In genomic region chr1:45299981-45300668, GRCh38 we compare ENCODE assay signal across 8 cellular contexts. TPM values are rescaled to one million over a fixed set of nuclear protein-coding genes. Genes with fewer than 3 reads are reported as not detected.
DNase-seq lines count a peak whose midpoint lies in the region; ATAC-seq and TF ChIP-seq lines count a peak whose summit lies in the region.

No MANE protein-coding gene starts in this region.

- no peaks in the 10 kb centered on the region for H3K9me2 ChIP-seq in DOHH2 (replicated peaks; ENCODE audit: control insufficient read depth, low read length)

- 0 to 4% methylated on average over 3 to 4 of the region's 4 CpGs for WGBS in gastroesophageal sphincter (ENCODE audit: low coverage in 1 of 2), 2 donors

- H3K36me3 ChIP-seq in DOHH2 (ENCODE audit: control insufficient read depth, low read length) (no peaks in the 10 kb centered on the region), gastroesophageal sphincter (no peaks in the 10 kb centered on the region)

- no peak overlapping the region for H3K4me2 ChIP-seq in DOHH2 (ENCODE audit: low read length)

- H3K9me3 ChIP-seq in DOHH2 (ENCODE audit: control insufficient read depth, insufficient read depth, low read length) (no peaks in the 10 kb centered on the region), gastroesophageal sphincter (no peaks in the 10 kb centered on the region)

- H3K27me3 ChIP-seq in DOHH2 (ENCODE audit: control insufficient read depth, low read length) (no peaks in the 10 kb centered on the region), gastroesophageal sphincter (no peaks in the 10 kb centered on the region)

- TF ChIP-seq POLR2A in gastroesophageal sphincter (IDR thresholded peaks at IDR 0.05), result no peak

- DNase-seq in OCI-M1 (lab: John Stamatoyannopoulos, UW), result peak; percentile 84
- DNase-seq in activated gamma-delta T cell treated with anti-CD3 and anti-CD28 coated beads, Interleukin-2, amount 50 U/mL, for 16 hours (ENCODE audit: low read depth), result peak; percentile 25
- DNase-seq in posterior cingulate gyrus, result peak in 6 of 10 donors; percentile 21 to 89 (median 30)
- no peak for DNase-seq in left lobe of liver (ENCODE audit: low spot score)

- no peaks in the 10 kb centered on the region for H4K20me1 ChIP-seq in DOHH2 (ENCODE audit: control insufficient read depth, insufficient read depth, low read depth, low read length)

- no peak for TF ChIP-seq EP300 in gastroesophageal sphincter (IDR thresholded peaks at IDR 0.05)

- H3K4me1 ChIP-seq in DOHH2 (ENCODE audit: control insufficient read depth, low read length) (peaks cover 15% of the 10 kb centered on the region), gastroesophageal sphincter (peaks cover 0 to 25% (median 6%) of the 10 kb centered on the region in 3 donors)

- TF ChIP-seq CTCF in DOHH2 (IDR thresholded peaks at IDR 0.05; ENCODE audit: low read depth, low read length, poor library complexity, severe bottlenecking), result peak; percentile 68
- TF ChIP-seq CTCF in LNCAP (IDR thresholded peaks at IDR 0.05), result peak; percentile 86
- TF ChIP-seq CTCF in gastroesophageal sphincter (IDR thresholded peaks at IDR 0.05), result peak; percentile 59 to 81 (median 76)

- H3K79me2 ChIP-seq in DOHH2 (ENCODE audit: control insufficient read depth, low read length), result peaks cover 8% of the 10 kb centered on the region

- H3K27ac ChIP-seq in DOHH2 (ENCODE audit: low read depth, low read length) (no peak overlapping the region), gastroesophageal sphincter (no peak overlapping the region)

- H3K4me3 ChIP-seq in DOHH2 (ENCODE audit: low read length), result no peak overlapping the region
- no peak overlapping the region for H3K4me3 ChIP-seq in gastroesophageal sphincter

- peaks cover 8% of the 10 kb centered on the region; the same call in 1 of the 2 replicates for H3F3A ChIP-seq in DOHH2 (ENCODE audit: control insufficient read depth, insufficient read depth)

- intact Hi-C loops in posterior cingulate gyrus (cut with DNase I), result loop anchor here (1.0 to 10.0 kb wide), 3 partner anchors 286 to 565 kb away; partner anchors contain the start of genes KIF2C and RNU5D-1

- no peak for ATAC-seq in gastroesophageal sphincter
- no peak for ATAC-seq in GM21529 (IDR thresholded peaks at IDR 0.05; ENCODE audit: unreplicated experiment)
- ATAC-seq in left lobe of liver, result no peak

RNA-seq across cellular contexts. Expression of gene HPDL, which starts 26.6 kb away (rescaled TPM):
- under 1 TPM in 3 of 4 donors, not detected in 1; 0.35 to 0.93 (median 0.40) TPM for total RNA-seq in gastroesophageal sphincter
- total RNA-seq in left lobe of liver, result not detected

RNA-seq across cellular contexts. Expression of gene TOE1, which starts 39.8 kb away (rescaled TPM):
- total RNA-seq in gastroesophageal sphincter (1 to 10 TPM; 7.0 to 9.9 (median 8.4) TPM), left lobe of liver (4.3 TPM)

RNA-seq across cellular contexts. Expression of gene MUTYH, which starts 40.1 kb away (rescaled TPM):
- total RNA-seq in gastroesophageal sphincter (10 to 100 TPM; 15.3 to 22.6 (median 18.0) TPM), left lobe of liver (11.8 TPM)
